ENCODE assay signal across 1 cellular context in the genomic region with DNA sequence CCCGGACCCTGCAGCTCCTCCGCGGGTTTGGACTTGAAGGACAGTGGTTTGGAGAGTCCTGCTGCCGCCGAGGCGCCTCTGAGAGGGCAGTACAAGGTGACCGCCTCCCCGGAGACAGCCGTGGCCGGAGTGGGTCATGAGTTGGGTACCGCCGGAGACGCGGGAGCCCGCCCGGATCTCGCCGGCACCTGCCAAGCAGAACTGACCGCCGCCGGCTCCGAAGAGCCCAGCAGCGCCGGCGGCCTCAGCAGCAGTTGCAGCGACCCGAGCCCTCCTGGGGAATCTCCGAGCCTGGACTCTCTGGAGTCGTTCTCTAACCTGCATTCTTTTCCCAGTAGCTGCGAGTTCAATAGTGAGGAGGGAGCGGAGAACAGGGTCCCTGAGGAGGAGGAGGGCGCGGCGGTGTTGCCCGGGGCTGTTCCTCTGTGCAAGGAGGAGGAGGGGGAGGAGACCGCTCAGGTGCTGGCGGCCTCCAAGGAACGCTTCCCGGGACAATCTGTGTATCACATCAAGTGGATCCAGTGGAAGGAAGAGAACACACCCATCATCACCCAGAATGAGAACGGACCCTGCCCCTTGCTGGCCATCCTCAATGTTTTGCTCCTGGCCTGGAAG.
TF ChIP-seq lines count a peak whose summit lies in the region.

No MANE protein-coding gene starts in this region.

TF ChIP-seq in GM12878, 131 proteins besides CTCF, POLR2A, EP300 and RAD21 (continued from another document):
- TF ChIP-seq IRF5 (IDR thresholded peaks at IDR 0.05; ENCODE audit: borderline replicate concordance) (no peak), ZNF217 (IDR thresholded peaks at IDR 0.05) (no peak), BHLHE40 (IDR thresholded peaks at IDR 0.05; ENCODE audit: borderline replicate concordance in 1 of 2, low read depth in 2 of 2, low read length in 1 of 2) (0 out of 4 replicates have a peak, but pooled peaks of 1 of the 2 experiments have one; percentile 4), MLLT1 (IDR thresholded peaks at IDR 0.05) (no peak), PAX8 (IDR thresholded peaks at IDR 0.05) (no peak), SP1 (IDR thresholded peaks at IDR 0.05; ENCODE audit: low read depth, low read length) (no peak), NR2F1 (conservative IDR thresholded peaks at IDR 0.05) (no peak), TARDBP (IDR thresholded peaks at IDR 0.05; ENCODE audit: borderline replicate concordance) (no peak), BMI1 (IDR thresholded peaks at IDR 0.05; ENCODE audit: borderline replicate concordance) (no peak), NKRF (conservative IDR thresholded peaks at IDR 0.05) (0 out of 2 replicates have a peak, but pooled peaks have one; percentile 8), ESRRA (IDR thresholded peaks at IDR 0.05; ENCODE audit: low read length) (no peak), GATAD2B (conservative IDR thresholded peaks at IDR 0.05; ENCODE audit: low read depth) (peak; percentile 26; the same call in 1 of the 2 replicates), PML (IDR thresholded peaks at IDR 0.05; ENCODE audit: low read length) (no peak), IRF4 (IDR thresholded peaks at IDR 0.05; ENCODE audit: low read depth, low read length) (no peak), ZBTB11 (CRISPR knock-in tag; IDR thresholded peaks at IDR 0.05) (no peak), EED (IDR thresholded peaks at IDR 0.05; ENCODE audit: low read depth) (0 out of 2 replicates have a peak, but pooled peaks have one; percentile 16), STAT3 (IDR thresholded peaks at IDR 0.05; ENCODE audit: low read depth, low read length) (no peak), MEF2B (IDR thresholded peaks at IDR 0.05; ENCODE audit: partially characterized antibody, poor library complexity, severe bottlenecking) (no peak)
- TF ChIP-seq, protein P1, sequence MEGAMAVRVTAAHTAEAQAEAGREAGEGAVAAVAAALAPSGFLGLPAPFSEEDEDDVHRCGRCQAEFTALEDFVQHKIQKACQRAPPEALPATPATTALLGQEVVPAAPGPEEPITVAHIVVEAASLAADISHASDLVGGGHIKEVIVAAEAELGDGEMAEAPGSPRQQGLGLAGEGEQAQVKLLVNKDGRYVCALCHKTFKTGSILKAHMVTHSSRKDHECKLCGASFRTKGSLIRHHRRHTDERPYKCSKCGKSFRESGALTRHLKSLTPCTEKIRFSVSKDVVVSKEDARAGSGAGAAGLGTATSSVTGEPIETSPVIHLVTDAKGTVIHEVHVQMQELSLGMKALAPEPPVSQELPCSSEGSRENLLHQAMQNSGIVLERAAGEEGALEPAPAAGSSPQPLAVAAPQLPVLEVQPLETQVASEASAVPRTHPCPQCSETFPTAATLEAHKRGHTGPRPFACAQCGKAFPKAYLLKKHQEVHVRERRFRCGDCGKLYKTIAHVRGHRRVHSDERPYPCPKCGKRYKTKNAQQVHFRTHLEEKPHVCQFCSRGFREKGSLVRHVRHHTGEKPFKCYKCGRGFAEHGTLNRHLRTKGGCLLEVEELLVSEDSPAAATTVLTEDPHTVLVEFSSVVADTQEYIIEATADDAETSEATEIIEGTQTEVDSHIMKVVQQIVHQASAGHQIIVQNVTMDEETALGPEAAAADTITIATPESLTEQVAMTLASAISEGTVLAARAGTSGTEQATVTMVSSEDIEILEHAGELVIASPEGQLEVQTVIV (IDR thresholded peaks at IDR 0.05; ENCODE audit: borderline replicate concordance, partially characterized antibody), result no peak
- TF ChIP-seq, protein P2, sequence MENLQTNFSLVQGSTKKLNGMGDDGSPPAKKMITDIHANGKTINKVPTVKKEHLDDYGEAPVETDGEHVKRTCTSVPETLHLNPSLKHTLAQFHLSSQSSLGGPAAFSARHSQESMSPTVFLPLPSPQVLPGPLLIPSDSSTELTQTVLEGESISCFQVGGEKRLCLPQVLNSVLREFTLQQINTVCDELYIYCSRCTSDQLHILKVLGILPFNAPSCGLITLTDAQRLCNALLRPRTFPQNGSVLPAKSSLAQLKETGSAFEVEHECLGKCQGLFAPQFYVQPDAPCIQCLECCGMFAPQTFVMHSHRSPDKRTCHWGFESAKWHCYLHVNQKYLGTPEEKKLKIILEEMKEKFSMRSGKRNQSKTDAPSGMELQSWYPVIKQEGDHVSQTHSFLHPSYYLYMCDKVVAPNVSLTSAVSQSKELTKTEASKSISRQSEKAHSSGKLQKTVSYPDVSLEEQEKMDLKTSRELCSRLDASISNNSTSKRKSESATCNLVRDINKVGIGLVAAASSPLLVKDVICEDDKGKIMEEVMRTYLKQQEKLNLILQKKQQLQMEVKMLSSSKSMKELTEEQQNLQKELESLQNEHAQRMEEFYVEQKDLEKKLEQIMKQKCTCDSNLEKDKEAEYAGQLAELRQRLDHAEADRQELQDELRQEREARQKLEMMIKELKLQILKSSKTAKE (IDR thresholded peaks at IDR 0.05; ENCODE audit: low read depth, poor library complexity, severe bottlenecking), result no peak
